1 cellular context compared by ENCODE assay signal in genomic region chr20:62815066-62815991, GRCh38.
TF ChIP-seq lines count a peak whose summit lies in the region.

No MANE protein-coding gene starts in this region.

TF ChIP-seq in K562, 482 proteins besides CTCF, POLR2A, EP300 and RAD21:
- TF ChIP-seq TSC22D4 (tag; IDR thresholded peaks at IDR 0.05) (no peak), ZNF512 (tag; IDR thresholded peaks at IDR 0.05) (no peak), PHTF2 (CRISPR knock-in tag; IDR thresholded peaks at IDR 0.05) (no peak), TAL1 (IDR thresholded peaks at IDR 0.05) (no peak), ZNF121 (CRISPR knock-in tag; conservative IDR thresholded peaks at IDR 0.05) (peak; percentile 68), NR3C1 (CRISPR knock-in tag; IDR thresholded peaks at IDR 0.05) (no peak), POLR2G (IDR thresholded peaks at IDR 0.05; ENCODE audit: low read depth, low read length) (peak; percentile 47), TAF7 (tag; IDR thresholded peaks at IDR 0.05) (no peak), ZNF766 (CRISPR knock-in tag; conservative IDR thresholded peaks at IDR 0.05) (no peak), THRAP3 (IDR thresholded peaks at IDR 0.05; ENCODE audit: borderline replicate concordance) (no peak), ZNF232 (CRISPR knock-in tag; IDR thresholded peaks at IDR 0.05) (no peak), ZBTB7A (IDR thresholded peaks at IDR 0.05; ENCODE audit: borderline replicate concordance, control insufficient read depth, low read depth, low read length) (peak; percentile 42; the same call in 1 of the 2 replicates), ZBTB43 (CRISPR knock-in tag; IDR thresholded peaks at IDR 0.05) (no peak), TEAD4 (IDR thresholded peaks at IDR 0.05; ENCODE audit: low read length) (no peak), TEAD4 (CRISPR knock-in tag; IDR thresholded peaks at IDR 0.05; ENCODE audit: borderline replicate concordance) (no peak), ARHGAP35 (IDR thresholded peaks at IDR 0.05; ENCODE audit: partially characterized antibody) (no peak), CBX3 (IDR thresholded peaks at IDR 0.05; ENCODE audit: borderline replicate concordance in 1 of 2, low read length in 2 of 2) (no peak), SMARCA5 (IDR thresholded peaks at IDR 0.05) (no peak), HSF4 (CRISPR knock-in tag; IDR thresholded peaks at IDR 0.05; ENCODE audit: borderline replicate concordance) (no peak), TGIF2 (CRISPR knock-in tag; IDR thresholded peaks at IDR 0.05) (no peak), SMARCC2 (IDR thresholded peaks at IDR 0.05; ENCODE audit: low read depth) (no peak), PHF21A (IDR thresholded peaks at IDR 0.05; ENCODE audit: borderline replicate concordance, low read depth) (no peak)
